33 cellular contexts compared by ENCODE assay signal in genomic region chr22:21684492-21685163, GRCh38. TPM values are rescaled to one million over a fixed set of nuclear protein-coding genes. Genes with fewer than 3 reads are reported as not detected.
"Had no signal": no experiment of that assay in that cellular context is flagged by ENCODE, and none has a peak within 500 bp of the region (broad histone marks: within the 10 kb centered on the region; RNA-seq: fewer than 3 reads in every experiment).

No MANE protein-coding gene starts in this region.

- H3K9me3 Mint-ChIP-seq: activated CD4-positive, alpha-beta T cell treated with anti-CD3 and anti-CD28 coated beads, Interleukin-2, amount 10 ng/mL, durations not matched to agents 7 days and 5 days; activated T-cell treated with anti-CD3 and anti-CD28 coated beads, Interleukin-2, amount 50 U/mL, for 4 hours; T-helper 1 cell treated with Interleukin-12 subunit alpha and Interleukin-12 subunit beta and Interleukin-4 antibody, amounts not matched to agents 30 μg/mL and 1 μg/mL, for 36 hours; T-helper 2 cell treated with Interferon-gamma antibody and Interleukin-4, amounts not matched to agents 5 μg/mL and 100 μg/mL, for 36 hours; WTC11 had no signal

- H3K4me1 Mint-ChIP-seq: WTC11 had no signal

- H3K9me3 ChIP-seq: Peyer's patch, SJSA1, SK-N-SH had no signal

- H3K27ac ChIP-seq: cardiac muscle cell, KMS-11, Peyer's patch, SJSA1 had no signal

- H3K9ac ChIP-seq: KMS-11, SK-N-SH had no signal

- FAIRE-seq: TTC549 had no signal

- H3K27me3 Mint-ChIP-seq: activated CD4-positive, alpha-beta T cell treated with anti-CD3 and anti-CD28 coated beads for 36 hours; activated CD4-positive, alpha-beta T cell treated with anti-CD3 and anti-CD28 coated beads, Interleukin-2, amount 10 ng/mL, durations not matched to agents 7 days and 5 days; activated naive CD8-positive, alpha-beta T cell had no signal

- H3K4me3 Mint-ChIP-seq: activated CD4-positive, alpha-beta T cell treated with anti-CD3 and anti-CD28 coated beads for 36 hours; activated CD4-positive, alpha-beta T cell treated with anti-CD3 and anti-CD28 coated beads, Interleukin-2, amount 10 ng/mL, durations not matched to agents 7 days and 5 days; activated CD8-positive, alpha-beta T cell treated with anti-CD3 and anti-CD28 coated beads, Interleukin-2, amount 10 ng/mL, durations not matched to agents 7 days and 5 days; activated naive CD8-positive, alpha-beta T cell; activated T-cell treated with anti-CD3 and anti-CD28 coated beads, Interleukin-2, amount 50 U/mL, for 4 hours; T-helper 1 cell treated with Interleukin-12 subunit alpha and Interleukin-12 subunit beta and Interleukin-4 antibody, amounts not matched to agents 30 μg/mL and 1 μg/mL, for 36 hours; T-helper 2 cell treated with Interferon-gamma antibody and Interleukin-4, amounts not matched to agents 5 μg/mL and 100 μg/mL, for 36 hours; WTC11 had no signal

- H3K4me2 ChIP-seq: KMS-11, SK-N-SH had no signal

- H3K27me3 ChIP-seq: cardiac muscle cell, Peyer's patch, SJSA1 had no signal

- DNase-seq: activated CD4-positive, alpha-beta T cell treated with anti-CD3 and anti-CD28 coated beads for 36 hours; activated CD4-positive, alpha-beta T cell treated with anti-CD3 and anti-CD28 coated beads, Interleukin-2, amount 10 ng/mL, durations not matched to agents 7 days and 5 days; activated CD4-positive, alpha-beta T cell treated with anti-CD3 and anti-CD28 coated beads, Interleukin-2, amount 50 U/mL, for 48 hours; activated CD8-positive, alpha-beta T cell treated with anti-CD3 and anti-CD28 coated beads, Interleukin-2, amount 10 ng/mL, durations not matched to agents 7 days and 5 days; activated effector memory CD4-positive, alpha-beta T cell treated with anti-CD3 and anti-CD28 coated beads, Interleukin-2, amount 50 U/mL, for 16 hours; activated naive CD4-positive, alpha-beta T cell treated with Interleukin-2 at 50 U/mL for 16 hours; activated T-cell treated with anti-CD3 and anti-CD28 coated beads, Interleukin-2, amount 50 U/mL, for 4 hours; amniotic stem cell; aorta; MM.1S; MV-4-11; NCI-H1092; NCI-H1436 treated with DMSO at 0.1 percent for 48 hours; NCI-H2029; NCI-H345; NCI-H526; NCI-H748 treated with DMSO at 0.1 percent for 48 hours; NK-92 treated with Interleukin-12 subunit alpha and Interleukin-12 subunit beta, amount 100 ng/mL, for 24 hours; PC-3; Peyer's patch; RPMI8226; SHP77 treated with DMSO at 0.1 percent for 48 hours; SK-N-SH had no signal

- H3K4me1 ChIP-seq: Peyer's patch, SJSA1 had no signal

- ATAC-seq: activated CD4-positive, alpha-beta T cell treated with anti-CD3 and anti-CD28 coated beads for 36 hours; activated CD4-positive, CD25-positive, alpha-beta regulatory T cell treated with anti-CD3 and anti-CD28 coated beads, Interleukin-2, amount 50 U/mL, for 24 hours; activated CD8-positive, alpha-beta T cell treated with anti-CD3 and anti-CD28 coated beads, Interleukin-2, amount 10 ng/mL, durations not matched to agents 7 days and 5 days; activated T-cell treated with anti-CD3 and anti-CD28 coated beads, Interleukin-2, amount 50 U/mL, for 4 hours; PC-3; WTC11 had no signal

- H3K27ac Mint-ChIP-seq: activated CD4-positive, alpha-beta T cell treated with anti-CD3 and anti-CD28 coated beads for 36 hours; activated CD4-positive, alpha-beta T cell treated with anti-CD3 and anti-CD28 coated beads, Interleukin-2, amount 10 ng/mL, durations not matched to agents 7 days and 5 days; activated CD8-positive, alpha-beta T cell treated with anti-CD3 and anti-CD28 coated beads, Interleukin-2, amount 10 ng/mL, durations not matched to agents 7 days and 5 days; activated naive CD8-positive, alpha-beta T cell; T-helper 1 cell treated with Interleukin-12 subunit alpha and Interleukin-12 subunit beta and Interleukin-4 antibody, amounts not matched to agents 30 μg/mL and 1 μg/mL, for 36 hours; T-helper 2 cell treated with Interferon-gamma antibody and Interleukin-4, amounts not matched to agents 5 μg/mL and 100 μg/mL, for 36 hours; WTC11 had no signal

- H3K4me3 ChIP-seq: cardiac muscle cell, Peyer's patch, SJSA1 had no signal

- H3K36me3 Mint-ChIP-seq: activated naive CD8-positive, alpha-beta T cell had no signal

RNA-seq across cellular contexts. Expression of gene CCDC116, which starts 52.1 kb away (rescaled TPM):
- total RNA-seq: NCI-H460, PC-3 had no signal
